ENCODE assay signal across 9 cellular contexts in genomic region chr1:108719654-108720435, GRCh38. TPM values are rescaled to one million over a fixed set of nuclear protein-coding genes. Genes with fewer than 3 reads are reported as not detected.
DNase-seq lines count a peak whose midpoint lies in the region; ATAC-seq, FAIRE-seq and TF ChIP-seq lines count a peak whose summit lies in the region.
"Had no signal": no experiment of that assay in that cellular context is flagged by ENCODE, and none has a peak within 500 bp of the region (broad histone marks: within the 10 kb centered on the region; RNA-seq: fewer than 3 reads in every experiment).

No MANE protein-coding gene starts in this region.

- no peak for FAIRE-seq in pancreas (lab: Jason Lieb, UNC)

- ATAC-seq in pancreas: peak in 3 of 4 donors; percentile 28 to 40 (median 32)
- ATAC-seq in GM18907 (IDR thresholded peaks at IDR 0.05; ENCODE audit: unreplicated experiment): no peak

- intact Hi-C loops in dorsolateral prefrontal cortex (cut with DNase I): loop anchor here in 1 of 2 donors (2.0 kb wide), 1 partner anchor 27 kb away; the partner anchor contains the start of gene STXBP3
- intact Hi-C loops in pancreas (cut with DNase I): no loop called here

- no peaks in the 10 kb centered on the region for H3K36me3 ChIP-seq in pancreas

- H3K4me1 ChIP-seq in pancreas: peaks cover 0 to 3% (median 0%) of the 10 kb centered on the region in 3 donors

- DNase-seq in ELR (ENCODE audit: low read depth) (peak; percentile 94), NCI-H460 (ENCODE audit: extremely low read depth, low read depth) (peak; percentile 75), dorsolateral prefrontal cortex (peak in 1 of 10 donors; percentile 20), pancreas (no peak), D341Med (ENCODE audit: low spot score) (no peak)
- DNase-seq in stimulated activated CD4-positive, alpha-beta T cell treated with anti-CD3 and anti-CD28 coated beads, Interleukin-2, amount 100 ng/mL, for 48 hours: no peak
- no peak for DNase-seq in central memory CD4-positive, alpha-beta T cell
- DNase-seq: activated CD4-positive, CD25-positive, alpha-beta regulatory T cell treated with anti-CD3 and anti-CD28 coated beads, Interleukin-2, amount 50 U/mL, for 72 hours had no signal

- H3K27me3 ChIP-seq in dorsolateral prefrontal cortex (no peaks in the 10 kb centered on the region), pancreas (no peaks in the 10 kb centered on the region)

- 74 to 75% methylated on average over 8 of the region's 8 CpGs for WGBS in pancreas, 2 donors

- TF ChIP-seq CTCF in dorsolateral prefrontal cortex (IDR thresholded peaks at IDR 0.05 in 54 of 56, conservative IDR thresholded peaks at IDR 0.05 in 2 of 56; ENCODE audit: low read depth in 1 of 56, partially characterized antibody in 56 of 56) (no peak), pancreas (IDR thresholded peaks at IDR 0.05) (no peak)

- H3K9me3 ChIP-seq in pancreas: no peaks in the 10 kb centered on the region

- H3K27ac ChIP-seq in dorsolateral prefrontal cortex (peak overlapping the region in 53 of 59 donors; percentile 4 to 85 (median 71)), pancreas (no peak overlapping the region)

- H3K4me3 ChIP-seq in dorsolateral prefrontal cortex: peak overlapping the region in 2 of 59 donors; percentile 14 to 16
- H3K4me3 ChIP-seq in pancreas: no peak overlapping the region

RNA-seq across cellular contexts. Expression of gene FNDC7, which starts 7.1 kb away (rescaled TPM):
- total RNA-seq in NCI-H460 (2014; rRNA removed; shearing (Covaris generic)): not detected in 2 replicates
- polyA plus RNA-seq in NCI-H460 (2014; cell fraction: nucleus; rRNA removed): not detected in 2 replicates
- total RNA-seq in dorsolateral prefrontal cortex (1 to 10 TPM in 3 of 120 experiments, under 1 TPM in 91, not detected in 26; 0.13 to 1.1 (median 0.37) TPM), pancreas (under 1 TPM in 2 of 6 donors, not detected in 4; 0.06 TPM)
- polyA plus RNA-seq in pancreas: not detected

RNA-seq across cellular contexts. Expression of gene STXBP3, which starts 26.6 kb away (rescaled TPM):
- 52.1 and 52.2 TPM in 2 replicates for total RNA-seq in NCI-H460 (2014; rRNA removed; shearing (Covaris generic))
- 36.5 and 55.1 TPM in 2 replicates for polyA plus RNA-seq in NCI-H460 (2014; cell fraction: nucleus; rRNA removed)
- total RNA-seq in dorsolateral prefrontal cortex: 100 to 1,000 TPM in 10 of 120 experiments, 10 to 100 TPM in 110; 46.9 to 162 (median 74.2) TPM
- 10 to 100 TPM; 19.1 to 36.6 (median 25.5) TPM for total RNA-seq in pancreas
- polyA plus RNA-seq in pancreas: 10 to 100 TPM; 26.8 to 50.7 TPM

RNA-seq across cellular contexts. Expression of gene PRPF38B, which starts 27.7 kb away (rescaled TPM):
- total RNA-seq in NCI-H460 (2014; rRNA removed; shearing (Covaris generic)): 17.0 and 23.7 TPM in 2 replicates
- polyA plus RNA-seq in NCI-H460 (2014; cell fraction: nucleus; rRNA removed): 51.7 and 75.6 TPM in 2 replicates
- 10 to 100 TPM; 22.4 to 46.1 (median 32.8) TPM for total RNA-seq in dorsolateral prefrontal cortex
- total RNA-seq in pancreas: 10 to 100 TPM; 11.2 to 21.3 (median 17.6) TPM
- 10 to 100 TPM; 36.3 to 48.6 TPM for polyA plus RNA-seq in pancreas

RNA-seq across cellular contexts. Expression of gene HENMT1, which starts 59.0 kb away (rescaled TPM):
- total RNA-seq in NCI-H460 (2014; rRNA removed; shearing (Covaris generic)): 2.5 and 2.6 TPM in 2 replicates
- 1.3 and 1.5 TPM in 2 replicates for polyA plus RNA-seq in NCI-H460 (2014; cell fraction: nucleus; rRNA removed)
- total RNA-seq in dorsolateral prefrontal cortex (10 to 100 TPM in 104 of 120 experiments, 1 to 10 TPM in 16; 6.1 to 22.0 (median 14.4) TPM), pancreas (1 to 10 TPM in 3 of 6 donors, under 1 TPM in 3; 0.42 to 2.6 (median 1.1) TPM)
- polyA plus RNA-seq in pancreas: 1 to 10 TPM in 1 of 2 donors, under 1 TPM in 1; 0.65 to 5.5 TPM

Comparison
In these comparisons a context has a peak if more than half of its experiments do, and no peak if none do; other contexts are left out.
1. DNase-seq: peak in ELR (single experiment) and NCI-H460 (single experiment); none in pancreas (0 of 6), stimulated activated CD4-positive, alpha-beta T cell treated with anti-CD3 and anti-CD28 coated beads, Interleukin-2, amount 100 ng/mL, for 48 hours (0 of 2), D341Med (single experiment) and central memory CD4-positive, alpha-beta T cell (single experiment).
2. H3K27ac ChIP-seq: peak in dorsolateral prefrontal cortex (53 of 59); none in pancreas (0 of 4).